4 cellular contexts compared by ENCODE assay signal in genomic region chr5:137689306-137689705, GRCh38.
TF ChIP-seq lines count a peak whose summit lies in the region.

No MANE protein-coding gene starts in this region.

TF ChIP-seq in SK-N-SH treated with all-trans-retinoic acid at 6 μM for 48 hours, 23 proteins besides CTCF, POLR2A, EP300 and RAD21:
- TF ChIP-seq TCF4 (CRISPR knock-in tag; IDR thresholded peaks at IDR 0.05; ENCODE audit: borderline replicate concordance) (peak; percentile 39; the same call in 1 of the 2 replicates), RARB (CRISPR knock-in tag; IDR thresholded peaks at IDR 0.05) (no peak), ZNF8 (CRISPR knock-in tag; IDR thresholded peaks at IDR 0.05) (peak; percentile 63)

TF ChIP-seq in SK-N-SH, 30 proteins besides CTCF, POLR2A, EP300 and RAD21:
- TF ChIP-seq REST (IDR thresholded peaks at IDR 0.05; ENCODE audit: low read depth, low read length) (no peak), RXRA (IDR thresholded peaks at IDR 0.05; ENCODE audit: borderline replicate concordance, low read depth) (no peak), FOXJ3 (CRISPR knock-in tag; IDR thresholded peaks at IDR 0.05) (no peak), GATA2 (CRISPR knock-in tag; IDR thresholded peaks at IDR 0.05) (no peak), NRF1 (IDR thresholded peaks at IDR 0.05; ENCODE audit: low read depth, low read length) (no peak), ELF1 (IDR thresholded peaks at IDR 0.05) (no peak)
- TF ChIP-seq, protein P1, sequence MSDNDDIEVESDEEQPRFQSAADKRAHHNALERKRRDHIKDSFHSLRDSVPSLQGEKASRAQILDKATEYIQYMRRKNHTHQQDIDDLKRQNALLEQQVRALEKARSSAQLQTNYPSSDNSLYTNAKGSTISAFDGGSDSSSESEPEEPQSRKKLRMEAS (IDR thresholded peaks at IDR 0.05; ENCODE audit: low read depth), result no peak
- TF ChIP-seq, protein P2, sequence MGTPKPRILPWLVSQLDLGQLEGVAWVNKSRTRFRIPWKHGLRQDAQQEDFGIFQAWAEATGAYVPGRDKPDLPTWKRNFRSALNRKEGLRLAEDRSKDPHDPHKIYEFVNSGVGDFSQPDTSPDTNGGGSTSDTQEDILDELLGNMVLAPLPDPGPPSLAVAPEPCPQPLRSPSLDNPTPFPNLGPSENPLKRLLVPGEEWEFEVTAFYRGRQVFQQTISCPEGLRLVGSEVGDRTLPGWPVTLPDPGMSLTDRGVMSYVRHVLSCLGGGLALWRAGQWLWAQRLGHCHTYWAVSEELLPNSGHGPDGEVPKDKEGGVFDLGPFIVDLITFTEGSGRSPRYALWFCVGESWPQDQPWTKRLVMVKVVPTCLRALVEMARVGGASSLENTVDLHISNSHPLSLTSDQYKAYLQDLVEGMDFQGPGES (IDR thresholded peaks at IDR 0.05; ENCODE audit: low read depth, low read length), result no peak

TF ChIP-seq in HEK293, 187 proteins besides CTCF, POLR2A, EP300 and RAD21:
- TF ChIP-seq, protein P3, sequence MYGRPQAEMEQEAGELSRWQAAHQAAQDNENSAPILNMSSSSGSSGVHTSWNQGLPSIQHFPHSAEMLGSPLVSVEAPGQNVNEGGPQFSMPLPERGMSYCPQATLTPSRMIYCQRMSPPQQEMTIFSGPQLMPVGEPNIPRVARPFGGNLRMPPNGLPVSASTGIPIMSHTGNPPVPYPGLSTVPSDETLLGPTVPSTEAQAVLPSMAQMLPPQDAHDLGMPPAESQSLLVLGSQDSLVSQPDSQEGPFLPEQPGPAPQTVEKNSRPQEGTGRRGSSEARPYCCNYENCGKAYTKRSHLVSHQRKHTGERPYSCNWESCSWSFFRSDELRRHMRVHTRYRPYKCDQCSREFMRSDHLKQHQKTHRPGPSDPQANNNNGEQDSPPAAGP (tag by site-specific recombination; IDR thresholded peaks at IDR 0.05), result no peak
- TF ChIP-seq ZEB2 (tag by site-specific recombination; IDR thresholded peaks at IDR 0.05), result no peak
- TF ChIP-seq, protein P4, sequence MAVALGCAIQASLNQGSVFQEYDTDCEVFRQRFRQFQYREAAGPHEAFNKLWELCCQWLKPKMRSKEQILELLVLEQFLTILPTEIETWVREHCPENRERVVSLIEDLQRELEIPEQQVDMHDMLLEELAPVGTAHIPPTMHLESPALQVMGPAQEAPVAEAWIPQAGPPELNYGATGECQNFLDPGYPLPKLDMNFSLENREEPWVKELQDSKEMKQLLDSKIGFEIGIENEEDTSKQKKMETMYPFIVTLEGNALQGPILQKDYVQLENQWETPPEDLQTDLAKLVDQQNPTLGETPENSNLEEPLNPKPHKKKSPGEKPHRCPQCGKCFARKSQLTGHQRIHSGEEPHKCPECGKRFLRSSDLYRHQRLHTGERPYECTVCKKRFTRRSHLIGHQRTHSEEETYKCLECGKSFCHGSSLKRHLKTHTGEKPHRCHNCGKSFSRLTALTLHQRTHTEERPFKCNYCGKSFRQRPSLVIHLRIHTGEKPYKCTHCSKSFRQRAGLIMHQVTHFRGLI (tag by site-specific recombination; IDR thresholded peaks at IDR 0.05), result no peak
- TF ChIP-seq ZNF394 (tag by site-specific recombination; IDR thresholded peaks at IDR 0.05; ENCODE audit: borderline replicate concordance), result no peak
- TF ChIP-seq ZFP41 (tag by site-specific recombination; IDR thresholded peaks at IDR 0.05; ENCODE audit: borderline replicate concordance), result no peak
- no peak for TF ChIP-seq ZNF664 (tag by site-specific recombination; IDR thresholded peaks at IDR 0.05)
- TF ChIP-seq, protein P5, sequence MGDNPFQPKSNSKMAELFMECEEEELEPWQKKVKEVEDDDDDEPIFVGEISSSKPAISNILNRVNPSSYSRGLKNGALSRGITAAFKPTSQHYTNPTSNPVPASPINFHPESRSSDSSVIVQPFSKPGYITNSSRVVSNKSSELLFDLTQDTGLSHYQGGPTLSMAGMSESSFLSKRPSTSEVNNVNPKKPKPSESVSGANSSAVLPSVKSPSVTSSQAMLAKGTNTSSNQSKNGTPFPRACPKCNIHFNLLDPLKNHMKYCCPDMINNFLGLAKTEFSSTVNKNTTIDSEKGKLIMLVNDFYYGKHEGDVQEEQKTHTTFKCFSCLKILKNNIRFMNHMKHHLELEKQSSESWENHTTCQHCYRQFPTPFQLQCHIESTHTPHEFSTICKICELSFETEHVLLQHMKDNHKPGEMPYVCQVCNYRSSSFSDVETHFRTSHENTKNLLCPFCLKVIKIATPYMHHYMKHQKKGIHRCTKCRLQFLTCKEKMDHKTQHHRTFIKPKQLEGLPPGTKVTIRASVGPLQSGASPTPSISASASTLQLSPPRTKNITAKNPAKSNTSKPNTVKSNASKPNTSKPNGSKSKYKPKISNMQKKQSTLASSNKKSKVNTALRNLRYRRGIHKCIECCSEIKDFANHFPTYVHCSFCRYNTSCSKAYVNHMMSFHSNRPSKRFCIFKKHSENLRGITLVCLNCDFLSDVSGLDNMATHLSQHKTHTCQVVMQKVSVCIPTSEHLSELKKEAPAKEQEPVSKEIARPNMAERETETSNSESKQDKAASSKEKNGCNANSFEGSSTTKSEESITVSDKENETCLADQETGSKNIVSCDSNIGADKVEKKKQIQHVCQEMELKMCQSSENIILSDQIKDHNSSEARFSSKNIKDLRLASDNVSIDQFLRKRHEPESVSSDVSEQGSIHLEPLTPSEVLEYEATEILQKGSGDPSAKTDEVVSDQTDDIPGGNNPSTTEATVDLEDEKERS (tag by site-specific recombination; IDR thresholded peaks at IDR 0.05), result peak; percentile 76; the same call in 1 of the 2 replicates
- peak; percentile 92 for TF ChIP-seq ZNF146 (tag by site-specific recombination; IDR thresholded peaks at IDR 0.05)
- TF ChIP-seq, protein P6, sequence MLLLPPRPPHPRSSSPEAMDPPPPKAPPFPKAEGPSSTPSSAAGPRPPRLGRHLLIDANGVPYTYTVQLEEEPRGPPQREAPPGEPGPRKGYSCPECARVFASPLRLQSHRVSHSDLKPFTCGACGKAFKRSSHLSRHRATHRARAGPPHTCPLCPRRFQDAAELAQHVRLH (tag by site-specific recombination; IDR thresholded peaks at IDR 0.05), result peak; percentile 27; the same call in 1 of the 2 replicates

TF ChIP-seq in K562, 482 proteins besides CTCF, POLR2A, EP300 and RAD21:
- TF ChIP-seq ZNF146 (CRISPR knock-in tag; IDR thresholded peaks at IDR 0.05; ENCODE audit: unreplicated experiment) (peak; percentile 61), HNRNPUL1 (IDR thresholded peaks at IDR 0.05; ENCODE audit: low read length) (no peak), ZNF134 (CRISPR knock-in tag; conservative IDR thresholded peaks at IDR 0.05) (no peak), NFRKB (IDR thresholded peaks at IDR 0.05; ENCODE audit: low read depth) (no peak), POLR2H (tag; IDR thresholded peaks at IDR 0.05; ENCODE audit: low read depth) (no peak)
